Comparison of ENCODE assay signal across 28 cellular contexts in genomic region chr10:8766899-8767298, GRCh38.
"Had no signal": no experiment of that assay in that cellular context is flagged by ENCODE, and none has a peak within 500 bp of the region (broad histone marks: within the 10 kb centered on the region; RNA-seq: fewer than 3 reads in every experiment).

No MANE protein-coding gene starts in this region.

- DNase-seq: activated CD4-positive, alpha-beta T cell treated with anti-CD3 and anti-CD28 coated beads for 36 hours; activated CD4-positive, alpha-beta T cell treated with anti-CD3 and anti-CD28 coated beads, Interleukin-2, amount 10 ng/mL, durations not matched to agents 24 days and 14 days; activated CD4-positive, CD25-positive, alpha-beta regulatory T cell; activated CD4-positive, CD25-positive, alpha-beta regulatory T cell treated with anti-CD3 and anti-CD28 coated beads, Interleukin-2, amount 50 U/mL, for 72 hours; activated CD8-positive, alpha-beta memory T cell treated with anti-CD3 and anti-CD28 coated beads for 24 hours; activated CD8-positive, alpha-beta T cell treated with anti-CD3 and anti-CD28 coated beads for 36 hours; activated effector memory CD4-positive, alpha-beta T cell treated with Interleukin-2 at 50 U/mL for 16 hours; activated naive CD4-positive, alpha-beta T cell treated with anti-CD3 and anti-CD28 coated beads for 36 hours; activated naive CD8-positive, alpha-beta T cell treated with anti-CD3 and anti-CD28 coated beads for 36 hours; activated naive CD8-positive, alpha-beta T cell treated with anti-CD3 and anti-CD28 coated beads, Interleukin-2, amount 50 U/mL, for 24 hours; activated T-cell treated with anti-CD3 and anti-CD28 coated beads, Interleukin-2, amount 50 U/mL, for 4 hours; adrenal gland; amygdala; aorta; body of pancreas; caudate nucleus; cortex of kidney; dermis blood vessel endothelial cell; effector CD4-positive, alpha-beta T cell; effector memory CD8-positive, alpha-beta T cell; erythroblast; foreskin keratinocyte; gastrocnemius medialis; heart right ventricle had no signal

- ATAC-seq: activated CD4-positive, alpha-beta T cell treated with anti-CD3 and anti-CD28 coated beads for 36 hours; activated CD8-positive, alpha-beta T cell treated with anti-CD3 and anti-CD28 coated beads for 36 hours; activated naive CD8-positive, alpha-beta T cell treated with anti-CD3 and anti-CD28 coated beads, Interleukin-2, amount 50 U/mL, for 24 hours; activated T-cell treated with anti-CD3 and anti-CD28 coated beads, Interleukin-2, amount 50 U/mL, for 4 hours; activated T-helper 17 cell treated with anti-CD3 and anti-CD28 coated beads, Interleukin-2, amount 50 U/mL, for 72 hours; body of pancreas; foreskin keratinocyte; gastrocnemius medialis; heart right ventricle had no signal

- H3K27ac ChIP-seq: adrenal gland, body of pancreas, esophagus muscularis mucosa, foreskin keratinocyte, gastrocnemius medialis, heart right ventricle had no signal

- H3K27ac Mint-ChIP-seq: activated CD4-positive, alpha-beta T cell treated with anti-CD3 and anti-CD28 coated beads for 36 hours; activated CD4-positive, alpha-beta T cell treated with anti-CD3 and anti-CD28 coated beads, Interleukin-2, amount 10 ng/mL, durations not matched to agents 24 days and 14 days; activated CD8-positive, alpha-beta T cell treated with anti-CD3 and anti-CD28 coated beads for 36 hours; activated naive CD4-positive, alpha-beta T cell treated with anti-CD3 and anti-CD28 coated beads for 36 hours; activated naive CD4-positive, alpha-beta T cell treated with anti-CD3 and anti-CD28 coated beads, Interleukin-2, amount 50 U/mL, for 24 hours; activated naive CD8-positive, alpha-beta T cell treated with anti-CD3 and anti-CD28 coated beads for 36 hours; activated naive CD8-positive, alpha-beta T cell treated with anti-CD3 and anti-CD28 coated beads, Interleukin-2, amount 50 U/mL, for 24 hours; activated T-helper 17 cell treated with anti-CD3 and anti-CD28 coated beads, Interleukin-2, amount 50 U/mL, for 72 hours; effector memory CD8-positive, alpha-beta T cell had no signal

- H3K27me3 Mint-ChIP-seq: activated naive CD8-positive, alpha-beta T cell treated with anti-CD3 and anti-CD28 coated beads for 36 hours had no signal

- H3K4me3 Mint-ChIP-seq: activated CD4-positive, alpha-beta T cell treated with anti-CD3 and anti-CD28 coated beads for 36 hours; activated CD4-positive, alpha-beta T cell treated with anti-CD3 and anti-CD28 coated beads, Interleukin-2, amount 10 ng/mL, durations not matched to agents 24 days and 14 days; activated CD8-positive, alpha-beta T cell treated with anti-CD3 and anti-CD28 coated beads for 36 hours; activated naive CD4-positive, alpha-beta T cell treated with anti-CD3 and anti-CD28 coated beads for 36 hours; activated naive CD4-positive, alpha-beta T cell treated with anti-CD3 and anti-CD28 coated beads, Interleukin-2, amount 50 U/mL, for 24 hours; activated naive CD8-positive, alpha-beta T cell treated with anti-CD3 and anti-CD28 coated beads for 36 hours; activated naive CD8-positive, alpha-beta T cell treated with anti-CD3 and anti-CD28 coated beads, Interleukin-2, amount 50 U/mL, for 24 hours; activated T-cell treated with anti-CD3 and anti-CD28 coated beads, Interleukin-2, amount 50 U/mL, for 4 hours; activated T-helper 17 cell treated with anti-CD3 and anti-CD28 coated beads, Interleukin-2, amount 50 U/mL, for 72 hours; effector memory CD8-positive, alpha-beta T cell had no signal

- H3K4me3 ChIP-seq: adrenal gland, body of pancreas, esophagus muscularis mucosa, gastrocnemius medialis, heart right ventricle had no signal

- FAIRE-seq: colon had no signal

- H3K4me1 Mint-ChIP-seq: activated CD4-positive, alpha-beta T cell treated with anti-CD3 and anti-CD28 coated beads, Interleukin-2, amount 10 ng/mL, durations not matched to agents 24 days and 14 days; activated naive CD4-positive, alpha-beta T cell treated with anti-CD3 and anti-CD28 coated beads, Interleukin-2, amount 50 U/mL, for 24 hours; activated naive CD8-positive, alpha-beta T cell treated with anti-CD3 and anti-CD28 coated beads for 36 hours; activated T-helper 17 cell treated with anti-CD3 and anti-CD28 coated beads, Interleukin-2, amount 50 U/mL, for 72 hours had no signal

- H3K36me3 Mint-ChIP-seq: activated naive CD4-positive, alpha-beta T cell treated with anti-CD3 and anti-CD28 coated beads, Interleukin-2, amount 50 U/mL, for 24 hours; activated naive CD8-positive, alpha-beta T cell treated with anti-CD3 and anti-CD28 coated beads for 36 hours had no signal

- H3K9me3 Mint-ChIP-seq: activated CD4-positive, alpha-beta T cell treated with anti-CD3 and anti-CD28 coated beads, Interleukin-2, amount 10 ng/mL, durations not matched to agents 24 days and 14 days; activated CD8-positive, alpha-beta T cell treated with anti-CD3 and anti-CD28 coated beads for 36 hours; activated naive CD4-positive, alpha-beta T cell treated with anti-CD3 and anti-CD28 coated beads for 36 hours; activated naive CD4-positive, alpha-beta T cell treated with anti-CD3 and anti-CD28 coated beads, Interleukin-2, amount 50 U/mL, for 24 hours; activated naive CD8-positive, alpha-beta T cell treated with anti-CD3 and anti-CD28 coated beads for 36 hours; activated T-cell treated with anti-CD3 and anti-CD28 coated beads, Interleukin-2, amount 50 U/mL, for 4 hours; activated T-helper 17 cell treated with anti-CD3 and anti-CD28 coated beads, Interleukin-2, amount 50 U/mL, for 72 hours; effector memory CD8-positive, alpha-beta T cell had no signal

- H3K4me1 ChIP-seq: adrenal gland, body of pancreas, esophagus muscularis mucosa, foreskin keratinocyte, gastrocnemius medialis, heart right ventricle had no signal

- H3K9me3 ChIP-seq: adrenal gland, body of pancreas, esophagus muscularis mucosa, gastrocnemius medialis, heart right ventricle had no signal

- H3K27me3 ChIP-seq: adrenal gland, body of pancreas, esophagus muscularis mucosa, foreskin keratinocyte, gastrocnemius medialis, heart right ventricle had no signal

- H3K36me3 ChIP-seq: adrenal gland, esophagus muscularis mucosa, gastrocnemius medialis, heart right ventricle had no signal
